Comparison of ENCODE assay signal across 14 cellular contexts in the genomic region with DNA sequence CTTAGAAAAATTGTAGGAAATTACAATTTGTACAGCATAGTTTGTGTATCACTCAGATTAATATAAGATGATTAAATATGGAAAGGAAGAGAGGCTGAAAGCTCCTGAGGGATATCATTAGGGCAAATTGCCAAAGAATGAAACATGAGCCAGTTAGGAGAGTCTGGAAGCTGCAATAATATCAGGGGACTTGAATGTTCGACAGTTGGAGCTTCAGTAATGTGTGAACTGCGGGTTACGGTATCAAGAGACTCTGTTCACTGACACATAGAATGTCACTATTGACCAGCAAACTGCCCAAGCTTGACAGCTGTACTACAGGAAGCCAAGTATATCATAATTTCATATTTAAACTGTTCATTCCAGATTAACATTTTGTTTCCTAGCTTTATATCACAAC.
DNase-seq lines count a peak whose midpoint lies in the region; TF ChIP-seq lines count a peak whose summit lies in the region.
"Had no signal": no experiment of that assay in that cellular context is flagged by ENCODE, and none has a peak within 500 bp of the region (broad histone marks: within the 10 kb centered on the region; RNA-seq: fewer than 3 reads in every experiment).

No MANE protein-coding gene starts in this region.

- H3K27ac ChIP-seq in Karpas-422 (ENCODE audit: low read length) (no peak overlapping the region), brain microvascular endothelial cell (no peak overlapping the region)
- H3K27ac ChIP-seq: neutrophil, WERI-Rb-1 had no signal

- H3K79me2 ChIP-seq in Karpas-422 (ENCODE audit: low read length), result peaks cover 22% of the 10 kb centered on the region; the same call in 1 of the 2 replicates

- H3K36me3 ChIP-seq in Karpas-422 (ENCODE audit: insufficient read depth, low read length), result no peaks in the 10 kb centered on the region
- no peaks in the 10 kb centered on the region for H3K36me3 ChIP-seq in brain microvascular endothelial cell (replicated peaks)
- H3K36me3 ChIP-seq in MG63, result no peaks in the 10 kb centered on the region

- no peak overlapping the region for H3K9ac ChIP-seq in Karpas-422 (ENCODE audit: low read length)

- in situ Hi-C loops in brain microvascular endothelial cell (cut with HindIII; ENCODE audit: low pct_ligation_motif_present, low sequenced_read_pairs), result no loop called here

- peaks cover 50% of the 10 kb centered on the region for H3K4me1 ChIP-seq in Karpas-422 (ENCODE audit: low read length)

- H3K9me2 ChIP-seq in Karpas-422 (replicated peaks; ENCODE audit: insufficient read depth, low read length), result no peaks in the 10 kb centered on the region

- DNase-seq in Karpas-422, result no peak
- peak; percentile 8 to 77 for DNase-seq in NCI-H446 (lab: John Stamatoyannopoulos, UW)
- DNase-seq in brain microvascular endothelial cell, result peak; percentile 2
- peak; percentile 35 for DNase-seq in myocyte (ENCODE audit: low read depth)
- no peak for DNase-seq in MG63
- DNase-seq in lower leg skin (ENCODE audit: low spot score in 2 of 2), result no peak
- DNase-seq in NK-92 treated with Interleukin-12 subunit alpha and Interleukin-12 subunit beta, amount 100 ng/mL, for 24 hours (lab: John Stamatoyannopoulos, UW), result no peak
- DNase-seq: activated naive CD4-positive, alpha-beta T cell treated with anti-CD3 and anti-CD28 coated beads, Interleukin-2, amount 10 ng/mL, durations not matched to agents 7 days and 5 days; CD4-positive, CD25-positive, alpha-beta regulatory T cell; hypothalamus; mammary epithelial cell; WERI-Rb-1 had no signal

- H2AFZ ChIP-seq in Karpas-422 (ENCODE audit: low read length), result no peak overlapping the region

- H3K4me3 ChIP-seq in Karpas-422 (ENCODE audit: low read length) (no peak overlapping the region), brain microvascular endothelial cell (ENCODE audit: low read depth, low read length) (no peak overlapping the region), MG63 (no peak overlapping the region), lower leg skin (ENCODE audit: low read depth, poor library complexity, severe bottlenecking) (no peak overlapping the region)
- H3K4me3 ChIP-seq: smooth muscle cell had no signal

- TF ChIP-seq CTCF in brain microvascular endothelial cell (IDR thresholded peaks at IDR 0.05; ENCODE audit: low read depth, low read length, missing control alignments), result no peak
- no peak for TF ChIP-seq CTCF in lower leg skin (IDR thresholded peaks at IDR 0.05)

- H4K20me1 ChIP-seq in Karpas-422 (ENCODE audit: insufficient read depth, low read depth, low read length), result no peaks in the 10 kb centered on the region

- no peak for TF ChIP-seq POLR2A in lower leg skin (IDR thresholded peaks at IDR 0.05)

- no peaks in the 10 kb centered on the region for H3K27me3 ChIP-seq in Karpas-422 (ENCODE audit: low read length)
- H3K27me3 ChIP-seq in brain microvascular endothelial cell (replicated peaks), result no peaks in the 10 kb centered on the region
- no peaks in the 10 kb centered on the region for H3K27me3 ChIP-seq in MG63
- H3K27me3 ChIP-seq: neutrophil had no signal

- 62 to 67% methylated on average over 3 of the region's 3 CpGs for WGBS in lower leg skin, 2 donors

- H3K9me3 ChIP-seq in Karpas-422 (ENCODE audit: low read length) (no peaks in the 10 kb centered on the region), MG63 (no peaks in the 10 kb centered on the region)
- H3K9me3 ChIP-seq: neutrophil had no signal

- intact Hi-C loops in lower leg skin (cut with DNase I; ENCODE audit: low total_unique reads), result no loop called here

- peak overlapping the region; percentile 10 for H3K4me2 ChIP-seq in Karpas-422 (ENCODE audit: low read depth, low read length, poor library complexity, severe bottlenecking)
- H3K4me2 ChIP-seq: smooth muscle cell had no signal

Comparison
In these comparisons a context has a peak if more than half of its experiments do, and no peak if none do; other contexts are left out.
1. DNase-seq: peak in NCI-H446 (2 of 2), brain microvascular endothelial cell (single experiment) and myocyte (single experiment); none in Karpas-422 (single experiment), MG63 (single experiment), lower leg skin (0 of 2) and NK-92 treated with Interleukin-12 subunit alpha and Interleukin-12 subunit beta, amount 100 ng/mL, for 24 hours (single experiment).